ENCODE assay signal across 24 cellular contexts in the genomic region with DNA sequence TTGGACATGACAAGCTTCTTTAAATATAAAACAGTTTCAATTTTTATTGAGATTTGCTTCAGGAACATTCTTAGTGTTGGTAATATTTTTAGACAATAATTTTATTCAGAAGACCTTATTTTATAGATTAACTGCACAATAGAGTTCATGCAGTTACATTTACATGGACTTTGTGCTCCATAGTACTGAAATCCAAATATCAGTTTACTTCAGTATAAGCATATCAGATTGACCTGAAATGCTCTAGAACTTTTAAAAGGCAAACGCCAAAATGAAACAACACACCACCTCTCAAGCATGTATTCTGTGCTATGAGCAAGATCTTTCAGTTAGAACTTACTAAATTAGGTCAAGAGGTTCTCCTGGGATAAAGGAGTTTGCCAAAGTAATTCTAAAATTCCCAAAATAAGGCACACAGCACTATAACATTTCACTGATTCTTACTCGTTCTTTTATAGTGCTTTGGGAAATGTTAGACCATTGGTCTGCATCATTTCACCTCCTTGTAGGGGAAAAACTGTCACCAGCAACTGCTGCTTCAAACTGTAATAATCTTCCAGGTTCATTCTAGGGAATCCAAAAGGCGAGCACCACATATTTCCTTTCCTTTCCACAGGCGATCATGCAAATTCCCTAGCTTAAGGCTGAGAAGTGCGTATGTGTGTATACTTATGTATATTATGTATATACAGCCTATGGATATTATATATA.
DNase-seq lines count a peak whose midpoint lies in the region; ATAC-seq, FAIRE-seq and TF ChIP-seq lines count a peak whose summit lies in the region.
"Had no signal": no experiment of that assay in that cellular context is flagged by ENCODE, and none has a peak within 500 bp of the region (broad histone marks: within the 10 kb centered on the region; RNA-seq: fewer than 3 reads in every experiment).

No MANE protein-coding gene starts in this region.

- TF ChIP-seq EP300 in gastroesophageal sphincter (IDR thresholded peaks at IDR 0.05): no peak

- ATAC-seq in gastroesophageal sphincter: peak; percentile 35
- ATAC-seq in pancreas: no peak
- ATAC-seq in thoracic aorta (ENCODE audit: insufficient number of reproducible peaks, low FRiP score, low read depth): peak; percentile 60
- ATAC-seq in HG03159 (IDR thresholded peaks at IDR 0.05; ENCODE audit: unreplicated experiment): no peak
- ATAC-seq: A549, GM12878 had no signal

- no peak for TF ChIP-seq CTCF in gastroesophageal sphincter (IDR thresholded peaks at IDR 0.05)
- TF ChIP-seq CTCF in pancreas (IDR thresholded peaks at IDR 0.05): no peak
- no peak for TF ChIP-seq CTCF in thoracic aorta (IDR thresholded peaks at IDR 0.05)

- WGBS in gastroesophageal sphincter (ENCODE audit: low coverage in 1 of 2), 2 donors: 31 to 44% methylated on average over 5 of the region's 5 CpGs
- 68 to 72% methylated on average over 5 of the region's 5 CpGs for whole genome bisulfite sequencing in pancreas, 2 donors

- peak overlapping the region; percentile 73 to 92 (median 78) for H3K27ac ChIP-seq in gastroesophageal sphincter
- H3K27ac ChIP-seq in pancreas: no peak overlapping the region
- peak overlapping the region; percentile 55 to 73 for H3K27ac ChIP-seq in thoracic aorta
- H3K27ac ChIP-seq: A549, BLaER1, GM23248 had no signal

- peak; percentile 14 for DNase-seq in adipocyte (ENCODE audit: low read depth)
- no peak for DNase-seq in pancreas
- DNase-seq in thoracic aorta (ENCODE audit: low spot score): no peak
- DNase-seq in T-helper 2 cell: no peak
- DNase-seq in NOMO-1 treated with dmso at 0.1 percent for 144 hours (lab: John Stamatoyannopoulos, UW; ENCODE audit: unreplicated experiment): no peak
- DNase-seq: Calu3; CD4-positive, alpha-beta memory T cell; DMS53; EL; GM23248; Kasumi-1; MG63; NCI-H1048; NCI-H1436 treated with DMSO at 0.1 percent for 48 hours; NCI-H2029; NCI-H345; NCI-H524 treated with DMSO at 0.1 percent for 48 hours had no signal

- peak overlapping the region; percentile 3 for H3K9ac ChIP-seq in adipocyte (ENCODE audit: low read length)
- H3K9ac ChIP-seq: BLaER1, GM23248 had no signal

- H3K9me3 ChIP-seq in adipocyte (ENCODE audit: control insufficient read depth, low read length): no peaks in the 10 kb centered on the region
- no peaks in the 10 kb centered on the region for H3K9me3 ChIP-seq in gastroesophageal sphincter
- H3K9me3 ChIP-seq in pancreas: no peaks in the 10 kb centered on the region
- no peaks in the 10 kb centered on the region for H3K9me3 ChIP-seq in thoracic aorta
- H3K9me3 ChIP-seq: A549, BLaER1, HAP-1, MG63 had no signal

- H3K4me3 ChIP-seq in adipocyte (ENCODE audit: low read length) (peak overlapping the region; percentile 23), gastroesophageal sphincter (no peak overlapping the region), pancreas (no peak overlapping the region), thoracic aorta (peak overlapping the region; percentile 21)
- H3K4me3 ChIP-seq: A549, BLaER1, GM12878, GM23248, HAP-1, MG63 had no signal

- H3K4me1 ChIP-seq in adipocyte (ENCODE audit: control insufficient read depth, insufficient read depth, low read length) (peaks cover 24% of the 10 kb centered on the region), gastroesophageal sphincter (peaks cover 9 to 74% (median 10%) of the 10 kb centered on the region in 3 donors), pancreas (no peaks in the 10 kb centered on the region), thoracic aorta (ENCODE audit: control insufficient read depth in 1 of 2, low read depth in 2 of 2) (peaks cover 18 to 69% of the 10 kb centered on the region in 2 donors)
- H3K4me1 ChIP-seq: A549, BLaER1 had no signal

- intact Hi-C loops in pancreas (cut with DNase I): no loop called here

- H3K36me3 ChIP-seq in adipocyte (ENCODE audit: control insufficient read depth, insufficient read depth, low read length, severe bottlenecking) (no peaks in the 10 kb centered on the region), gastroesophageal sphincter (no peaks in the 10 kb centered on the region), pancreas (no peaks in the 10 kb centered on the region), thoracic aorta (no peaks in the 10 kb centered on the region)
- H3K36me3 ChIP-seq: BLaER1, HAP-1, MG63 had no signal

- peak; percentile 43 for FAIRE-seq in pancreas (lab: Jason Lieb, UNC)
- FAIRE-seq: A549, GM12878, HTR-8/SVneo had no signal

- H3K27me3 ChIP-seq in adipocyte (replicated peaks; ENCODE audit: control insufficient read depth, insufficient read depth, low read length) (no peaks in the 10 kb centered on the region), gastroesophageal sphincter (no peaks in the 10 kb centered on the region), pancreas (no peaks in the 10 kb centered on the region), thoracic aorta (replicated peaks; ENCODE audit: insufficient read depth) (no peaks in the 10 kb centered on the region)
- H3K27me3 ChIP-seq: BLaER1, MG63 had no signal

- no peak for TF ChIP-seq POLR2A in gastroesophageal sphincter (IDR thresholded peaks at IDR 0.05)

Comparison
In these comparisons a context has a peak if more than half of its experiments do, and no peak if none do; other contexts are left out.
1. H3K4me3 ChIP-seq: peak in adipocyte (single experiment) and thoracic aorta (single experiment); none in gastroesophageal sphincter (0 of 2) and pancreas (0 of 4).
2. ATAC-seq: peak in gastroesophageal sphincter (single experiment) and thoracic aorta (single experiment); none in pancreas (0 of 4) and HG03159 (single experiment).
3. H3K27ac ChIP-seq: peak in gastroesophageal sphincter (4 of 4) and thoracic aorta (2 of 2); none in pancreas (0 of 4).